Comparison of ENCODE assay signal across 12 cellular contexts in genomic region chr2:233408366-233409285, GRCh38. TPM values are rescaled to one million over a fixed set of nuclear protein-coding genes. Genes with fewer than 3 reads are reported as not detected.
DNase-seq lines count a peak whose midpoint lies in the region; ATAC-seq and TF ChIP-seq lines count a peak whose summit lies in the region.
"Had no signal": no experiment of that assay in that cellular context is flagged by ENCODE, and none has a peak within 500 bp of the region (broad histone marks: within the 10 kb centered on the region; RNA-seq: fewer than 3 reads in every experiment).

No MANE protein-coding gene starts in this region.

- H4K20me1 ChIP-seq in H9 (ENCODE audit: control insufficient read depth, insufficient read depth, insufficient read length) = no peaks in the 10 kb centered on the region

- H3K18ac ChIP-seq in H9 (ENCODE audit: insufficient read length, low read depth, low read length) = no peak overlapping the region

- H3K9ac ChIP-seq in H9 (ENCODE audit: extremely low read depth, insufficient read length, low read length) = no peak overlapping the region

- no peak overlapping the region for H3K4ac ChIP-seq in H9 (ENCODE audit: low read depth, low read length)

- no peak overlapping the region for H2BK15ac ChIP-seq in H9 (ENCODE audit: low read depth, low read length)

- no peak for TF ChIP-seq CTCF in H9 (conservative IDR thresholded peaks at IDR 0.05)
- no peak for TF ChIP-seq CTCF in nephron progenitor cell (IDR thresholded peaks at IDR 0.05)

- H3K4me3 Mint-ChIP-seq in H9 = no peak overlapping the region
- H3K4me3 Mint-ChIP-seq in activated naive CD8-positive, alpha-beta T cell treated with anti-CD3 and anti-CD28 coated beads, Interleukin-2, amount 10 ng/mL, durations not matched to agents 7 days and 5 days = peak overlapping the region; percentile 37
- H3K4me3 Mint-ChIP-seq in nephron progenitor cell = no peak overlapping the region

- no peaks in the 10 kb centered on the region for H3K4me1 ChIP-seq in H9 (ENCODE audit: insufficient read depth, low read length)

- peaks cover 21 to 25% (median 22%) of the 10 kb centered on the region in 3 experiments for H3K36me3 Mint-ChIP-seq in H9 (ENCODE audit: insufficient read depth in 1 of 3, low read depth in 3 of 3)
- peaks cover 43% of the 10 kb centered on the region for H3K36me3 Mint-ChIP-seq in activated naive CD8-positive, alpha-beta T cell treated with anti-CD3 and anti-CD28 coated beads, Interleukin-2, amount 10 ng/mL, durations not matched to agents 7 days and 5 days
- peaks cover 78% of the 10 kb centered on the region for H3K36me3 Mint-ChIP-seq in nephron progenitor cell (ENCODE audit: low read depth)

- H3K23ac ChIP-seq in H9 (ENCODE audit: insufficient read length, low read depth, low read length) = no peak overlapping the region

- no peak overlapping the region for H3K14ac ChIP-seq in H9 (ENCODE audit: insufficient read depth, low read length)

- H3K27ac Mint-ChIP-seq in H9 (peak overlapping the region in 2 of 3 experiments; percentile 59 to 68; a peak in 2 of 7 replicates), nephron progenitor cell (peak overlapping the region; percentile 46)
- peak overlapping the region; percentile 57 for H3K27ac Mint-ChIP-seq in activated naive CD8-positive, alpha-beta T cell treated with anti-CD3 and anti-CD28 coated beads, Interleukin-2, amount 10 ng/mL, durations not matched to agents 7 days and 5 days

- H3K4me1 Mint-ChIP-seq in H9 (no peaks in the 10 kb centered on the region), nephron progenitor cell (no peaks in the 10 kb centered on the region)
- peaks cover 44% of the 10 kb centered on the region for H3K4me1 Mint-ChIP-seq in activated naive CD8-positive, alpha-beta T cell treated with anti-CD3 and anti-CD28 coated beads, Interleukin-2, amount 10 ng/mL, durations not matched to agents 7 days and 5 days

- no peaks in the 10 kb centered on the region for H3K79me1 ChIP-seq in H9 (ENCODE audit: insufficient read depth, low read depth, low read length, poor library complexity, severe bottlenecking)

- no peaks in the 10 kb centered on the region for H3K27me3 Mint-ChIP-seq in H9 (ENCODE audit: low read depth)
- H3K27me3 Mint-ChIP-seq in activated naive CD8-positive, alpha-beta T cell treated with anti-CD3 and anti-CD28 coated beads, Interleukin-2, amount 10 ng/mL, durations not matched to agents 7 days and 5 days = no peaks in the 10 kb centered on the region
- H3K27me3 Mint-ChIP-seq in nephron progenitor cell (ENCODE audit: low read depth, poor library complexity) = peaks cover 4% of the 10 kb centered on the region

- H2BK20ac ChIP-seq in H9 (ENCODE audit: low read depth, low read length, poor library complexity, severe bottlenecking) = no peak overlapping the region

- H2BK12ac ChIP-seq in H9 (ENCODE audit: insufficient read length, low read depth, low read length) = no peak overlapping the region

- no peak overlapping the region for H3K4me2 ChIP-seq in H9 (ENCODE audit: insufficient read depth, insufficient read length, low read length)

- H2AFZ ChIP-seq in H9 (ENCODE audit: low read length) = no peak overlapping the region

- no peak overlapping the region for H2AK5ac ChIP-seq in H9 (ENCODE audit: insufficient read length, low read length)

- H3T11ph ChIP-seq in H9 (ENCODE audit: low read length) = no peak overlapping the region

- 100% methylated on average over 1 of the region's 9 CpGs for WGBS in H9 (ENCODE audit: extremely low coverage, insufficient read length, low lambda C conversion rate)

- no peak overlapping the region for H3K56ac ChIP-seq in H9 (ENCODE audit: insufficient read length, low read depth, low read length)

- H3K27me3 ChIP-seq in H9 (ENCODE audit: insufficient read depth, low read length) = no peaks in the 10 kb centered on the region

- no peaks in the 10 kb centered on the region for H3K23me2 ChIP-seq in H9 (ENCODE audit: insufficient read length, low read depth, low read length, poor library complexity, severe bottlenecking)

- H4K8ac ChIP-seq in H9 (replicated peaks; ENCODE audit: insufficient read length, low read depth, low read length) = no peak overlapping the region

- DNase-seq in NCI-H1417 (lab: John Stamatoyannopoulos, UW) (peak in 2 of 3 experiments; percentile 35 to 67), NCI-H1417 treated with DMSO at 0.1 percent for 48 hours (lab: John Stamatoyannopoulos, UW) (no peak), H9 (no peak), nephron progenitor cell (no peak), SIG-M5 (lab: John Stamatoyannopoulos, UW) (no peak), HT-29 (ENCODE audit: low spot score) (no peak), AML-193 (lab: John Stamatoyannopoulos, UW) (no peak)
- DNase-seq in activated naive CD8-positive, alpha-beta T cell treated with anti-CD3 and anti-CD28 coated beads, Interleukin-2, amount 10 ng/mL, durations not matched to agents 7 days and 5 days = no peak
- DNase-seq: KG1; left ventricle myocardium superior; PC-3; stimulated activated CD8-positive, alpha-beta memory T cell treated with anti-CD3 and anti-CD28 coated beads, Interleukin-4, amount 100 ng/mL, for 48 hours had no signal

- ATAC-seq in activated naive CD8-positive, alpha-beta T cell treated with anti-CD3 and anti-CD28 coated beads, Interleukin-2, amount 10 ng/mL, durations not matched to agents 7 days and 5 days (ENCODE audit: low read depth) = no peak
- ATAC-seq: PC-3 had no signal

- H3K79me2 ChIP-seq in H9 (ENCODE audit: insufficient read depth, low read length) = no peaks in the 10 kb centered on the region

- POLR2A ChIA-PET in activated naive CD8-positive, alpha-beta T cell treated with anti-CD3 and anti-CD28 coated beads, Interleukin-2, amount 10 ng/mL, durations not matched to agents 7 days and 5 days (lab: Charles Lee) = interaction anchor here (1.3 kb wide), 2 partner anchors 10 to 23 kb away, joined by 3 to 5 read pairs; no protein-coding TSS in a partner anchor

- no peak overlapping the region for H2BK120ac ChIP-seq in H9 (ENCODE audit: low read depth, low read length, poor library complexity, severe bottlenecking)

- no peak overlapping the region for H4K91ac ChIP-seq in H9 (ENCODE audit: insufficient read length, low read depth, low read length)

- H4K5ac ChIP-seq in H9 (ENCODE audit: insufficient read length, low read depth, low read length) = no peak overlapping the region

- H3K27ac ChIP-seq in H9 (ENCODE audit: insufficient read length, low read depth, low read length) = no peak overlapping the region

- H3K9me3 Mint-ChIP-seq in H9 (peaks cover 16 to 23% of the 10 kb centered on the region in 2 experiments), nephron progenitor cell (peaks cover 37% of the 10 kb centered on the region)
- H3K9me3 Mint-ChIP-seq in activated naive CD8-positive, alpha-beta T cell treated with anti-CD3 and anti-CD28 coated beads, Interleukin-2, amount 10 ng/mL, durations not matched to agents 7 days and 5 days = peaks cover 12% of the 10 kb centered on the region

- no peaks in the 10 kb centered on the region for H3K9me3 ChIP-seq in H9 (ENCODE audit: control insufficient read depth, low read depth, low read length)

- no peak overlapping the region for H2BK5ac ChIP-seq in H9 (ENCODE audit: insufficient read length, low read length)

RNA-seq across cellular contexts. Expression of gene DGKD, which starts 54.3 kb away (rescaled TPM):
- 18.1 and 20.7 TPM in 2 replicates for total RNA-seq in H9 (2021)
- total RNA-seq in activated naive CD8-positive, alpha-beta T cell treated with anti-CD3 and anti-CD28 coated beads, Interleukin-2, amount 10 ng/mL, durations not matched to agents 7 days and 5 days = 100 to 1,000 TPM; 114 to 132 TPM
- total RNA-seq in HT-29 (2014; rRNA removed; shearing (Covaris generic)) = 18.2 and 18.7 TPM in 2 replicates

Comparison
In these comparisons a context has a peak if more than half of its experiments do, and no peak if none do; other contexts are left out.
1. DNase-seq: peak in NCI-H1417 (2 of 3); none in NCI-H1417 treated with DMSO at 0.1 percent for 48 hours (single experiment), H9 (single experiment), activated naive CD8-positive, alpha-beta T cell treated with anti-CD3 and anti-CD28 coated beads, Interleukin-2, amount 10 ng/mL, durations not matched to agents 7 days and 5 days (single experiment), nephron progenitor cell (single experiment), SIG-M5 (single experiment), HT-29 (single experiment) and AML-193 (0 of 2).
2. Peak in every context shown above with its lines, with median percentiles within 50 percentile points of each other: H3K27ac Mint-ChIP-seq.